ENCODE assay signal across 1 cellular context in genomic region chr11:18697581-18697980, GRCh38.
TF ChIP-seq lines count a peak whose summit lies in the region.

No MANE protein-coding gene starts in this region.

TF ChIP-seq in GM23338, 12 proteins besides CTCF, POLR2A, EP300 and RAD21 (continued from another document):
- TF ChIP-seq ETS1 (IDR thresholded peaks at IDR 0.05) = no peak
